In genomic region chr20:45051497-45052060, GRCh38 we compare ENCODE assay signal across 13 cellular contexts. TPM values are rescaled to one million over a fixed set of nuclear protein-coding genes. Genes with fewer than 3 reads are reported as not detected.
A peak's percentile ranks its signal among the peaks of the same experiment; 100 is the strongest.
DNase-seq lines count a peak whose midpoint lies in the region; ATAC-seq, FAIRE-seq and TF ChIP-seq lines count a peak whose summit lies in the region.
"Had no signal": no experiment of that assay in that cellular context is flagged by ENCODE, and none has a peak within 500 bp of the region (broad histone marks: within the 10 kb centered on the region; RNA-seq: fewer than 3 reads in every experiment).

No MANE protein-coding gene starts in this region.

- TF ChIP-seq CTCF in DOHH2 (IDR thresholded peaks at IDR 0.05; ENCODE audit: low read depth, low read length, poor library complexity, severe bottlenecking): no peak
- TF ChIP-seq CTCF in adrenal gland (IDR thresholded peaks at IDR 0.05): no peak

- intact Hi-C loops in adrenal gland (cut with DNase I): no loop called here

- H4K20me1 ChIP-seq in DOHH2 (ENCODE audit: control insufficient read depth, insufficient read depth, low read depth, low read length): no peaks in the 10 kb centered on the region

- H3K27ac ChIP-seq in DOHH2 (ENCODE audit: low read depth, low read length) (peak overlapping the region; percentile 93), small intestine (ENCODE audit: low read depth in 1 of 2, low read length in 1 of 2) (no peak overlapping the region), adrenal gland (no peak overlapping the region)

- H3K4me1 ChIP-seq in DOHH2 (ENCODE audit: control insufficient read depth, low read length) (peaks cover 87% of the 10 kb centered on the region), small intestine (ENCODE audit: control insufficient read depth in 2 of 2, insufficient read depth in 1 of 2, low read depth in 1 of 2, low read length in 1 of 2) (no peaks in the 10 kb centered on the region), adrenal gland (replicated peaks in 1 of 2) (peaks cover 7 to 17% of the 10 kb centered on the region in 2 donors)

- H3K4me3 ChIP-seq in DOHH2 (ENCODE audit: low read length): peak overlapping the region; percentile 53
- no peak overlapping the region for H3K4me3 ChIP-seq in small intestine (ENCODE audit: low read depth in 1 of 2, low read length in 2 of 2)
- H3K4me3 ChIP-seq in adrenal gland: no peak overlapping the region

- peaks cover 69% of the 10 kb centered on the region for H3K36me3 ChIP-seq in DOHH2 (ENCODE audit: control insufficient read depth, low read length)
- H3K36me3 ChIP-seq in small intestine (ENCODE audit: control insufficient read depth in 2 of 2, insufficient read depth in 2 of 2, low read length in 2 of 2): peaks cover 0 to 8% of the 10 kb centered on the region in 2 donors
- no peaks in the 10 kb centered on the region for H3K36me3 ChIP-seq in adrenal gland (replicated peaks in 1 of 2)

- H3K4me3 Mint-ChIP-seq in immature natural killer cell: peak overlapping the region; percentile 22 to 57 (median 36)

- no peaks in the 10 kb centered on the region for H3K9me3 Mint-ChIP-seq in immature natural killer cell

- H3K9me3 ChIP-seq in DOHH2 (ENCODE audit: control insufficient read depth, insufficient read depth, low read length) (no peaks in the 10 kb centered on the region), small intestine (ENCODE audit: control insufficient read depth, low read depth) (no peaks in the 10 kb centered on the region), adrenal gland (replicated peaks in 1 of 3) (no peaks in the 10 kb centered on the region)

- H3K27me3 ChIP-seq in DOHH2 (ENCODE audit: control insufficient read depth, low read length) (no peaks in the 10 kb centered on the region), small intestine (ENCODE audit: control insufficient read depth in 2 of 2, insufficient read depth in 2 of 2, low read length in 2 of 2) (no peaks in the 10 kb centered on the region), adrenal gland (no peaks in the 10 kb centered on the region)

- 67 to 82% (median 71%) methylated on average over 3 of the region's 3 CpGs for WGBS in small intestine, 3 donors
- 87 to 90% (median 88%) methylated on average over 3 of the region's 3 CpGs for WGBS in adrenal gland, 4 donors

- peaks cover 82% of the 10 kb centered on the region for H3K79me2 ChIP-seq in DOHH2 (ENCODE audit: control insufficient read depth, low read length)

- H3F3A ChIP-seq in DOHH2 (ENCODE audit: control insufficient read depth, insufficient read depth): peaks cover 24% of the 10 kb centered on the region

- H3K9me2 ChIP-seq in DOHH2 (replicated peaks; ENCODE audit: control insufficient read depth, low read length): no peaks in the 10 kb centered on the region

- peak overlapping the region; percentile 85 for H3K4me2 ChIP-seq in DOHH2 (ENCODE audit: low read length)

- peak overlapping the region; percentile 58 to 85 (median 66) for H3K27ac Mint-ChIP-seq in immature natural killer cell

- H3K27me3 Mint-ChIP-seq in immature natural killer cell (ENCODE audit: low read depth in 3 of 3): peaks cover 0 to 4% (median 0%) of the 10 kb centered on the region in 3 donors

- ATAC-seq in GM21528 (IDR thresholded peaks at IDR 0.05; ENCODE audit: low FRiP score, unreplicated experiment): peak; percentile 42

- no peak for FAIRE-seq in small intestine (lab: Jason Lieb, UNC)

- peak; percentile 40 for DNase-seq in OCI-M1 (lab: John Stamatoyannopoulos, UW)
- peak in 2 of 3 donors; percentile 19 to 20 for DNase-seq in immature natural killer cell
- DNase-seq in small intestine: no peak
- DNase-seq in adrenal gland: no peak
- no peak for DNase-seq in medulla oblongata (ENCODE audit: extremely low spot score)
- DNase-seq in NCI-H82 treated with DMSO at 0.1 percent for 48 hours (lab: John Stamatoyannopoulos, UW; ENCODE audit: unreplicated experiment): no peak
- DNase-seq: activated effector memory CD4-positive, alpha-beta T cell treated with anti-CD3 and anti-CD28 coated beads, Interleukin-2, amount 50 U/mL, for 16 hours; DMS 273 treated with DMSO at 0.1 percent for 48 hours; hippocampal formation; NCI-H510A; stimulated activated naive CD4-positive, alpha-beta T cell had no signal

- H3K36me3 Mint-ChIP-seq in immature natural killer cell: peaks cover 0 to 17% (median 9%) of the 10 kb centered on the region in 3 donors

- TF ChIP-seq POLR2A in adrenal gland (IDR thresholded peaks at IDR 0.05): no peak

- peaks cover 87 to 99% of the 10 kb centered on the region in 2 donors for H3K4me1 Mint-ChIP-seq in immature natural killer cell

RNA-seq across cellular contexts. Expression of gene KCNS1, which starts 49.3 kb away (rescaled TPM):
- polyA plus RNA-seq in immature natural killer cell (under 1 TPM in 1 of 3 donors, not detected in 2; 0.04 TPM), small intestine (1 to 10 TPM in 1 of 3 donors, not detected in 2; 1.0 TPM), adrenal gland (under 1 TPM; 0.24 to 0.30 (median 0.29) TPM)
- 1 to 10 TPM in 4 of 8 donors, under 1 TPM in 4; 0.21 to 3.7 (median 1.1) TPM for total RNA-seq in adrenal gland

Comparison
In these comparisons a context has a peak if more than half of its experiments do, and no peak if none do; other contexts are left out.
1. DNase-seq: peak in OCI-M1 (single experiment) and immature natural killer cell (2 of 3); none in small intestine (single experiment), adrenal gland (0 of 7), medulla oblongata (single experiment) and NCI-H82 treated with DMSO at 0.1 percent for 48 hours (single experiment).